10 cellular contexts compared by ENCODE assay signal in genomic region chr2:85318222-85319182, GRCh38. TPM values are rescaled to one million over a fixed set of nuclear protein-coding genes. Genes with fewer than 3 reads are reported as not detected.
A peak's percentile ranks its signal among the peaks of the same experiment; 100 is the strongest.
DNase-seq lines count a peak whose midpoint lies in the region; ATAC-seq and TF ChIP-seq lines count a peak whose summit lies in the region.
"Had no signal": no experiment of that assay in that cellular context is flagged by ENCODE, and none has a peak within 500 bp of the region (broad histone marks: within the 10 kb centered on the region; RNA-seq: fewer than 3 reads in every experiment).

No MANE protein-coding gene starts in this region.

- H3K4me3 ChIP-seq in A673 (ENCODE audit: low read depth, low read length, poor library complexity, severe bottlenecking) = no peak overlapping the region
- 0 out of 2 replicates have a peak overlapping the region, but pooled peaks have one; percentile 4 for H3K4me3 ChIP-seq in WI38 (ENCODE audit: low read depth, low read length)
- H3K4me3 ChIP-seq in thyroid gland (replicated peaks in 1 of 3) = no peak overlapping the region

- ATAC-seq in GM19463 (IDR thresholded peaks at IDR 0.05; ENCODE audit: unreplicated experiment) (peak; percentile 76), GM19035 (IDR thresholded peaks at IDR 0.05; ENCODE audit: unreplicated experiment) (no peak), HG02938 (IDR thresholded peaks at IDR 0.05; ENCODE audit: unreplicated experiment) (no peak)

- H3K27ac ChIP-seq in A673 (ENCODE audit: low read depth, low read length, poor library complexity, severe bottlenecking) = peak overlapping the region; percentile 42
- no peak overlapping the region for H3K27ac ChIP-seq in thyroid gland

- intact Hi-C loops in A673 (cut with micrococcal nuclease; ENCODE audit: unreplicated experiment) (no loop called here), thyroid gland (cut with DNase I) (no loop called here)

- H3K4me1 ChIP-seq in A673 (ENCODE audit: insufficient read depth, low read length, poor library complexity, severe bottlenecking) (no peaks in the 10 kb centered on the region), thyroid gland (peaks cover 3 to 10% of the 10 kb centered on the region in 2 donors)

- POLR2A ChIA-PET in A673 (lab: Charles Lee; ENCODE audit: low non-redundant PET) = interaction anchor here (0.7 kb wide), 1 partner anchor 8 kb away, joined by 10 read pairs; no protein-coding TSS in a partner anchor

- H3K9me3 ChIP-seq in A673 (ENCODE audit: low read depth, low read length, poor library complexity, severe bottlenecking) (no peaks in the 10 kb centered on the region), thyroid gland (no peaks in the 10 kb centered on the region)

- H3K27me3 ChIP-seq in A673 (replicated peaks; ENCODE audit: insufficient read depth, low read depth, low read length, poor library complexity) (no peaks in the 10 kb centered on the region), thyroid gland (no peaks in the 10 kb centered on the region)

- WGBS in thyroid gland, 2 donors = 82% methylated on average over 13 of the region's 13 CpGs

- CTCF ChIA-PET in A673 (lab: Charles Lee) = interaction anchor here (0.6 kb wide), 1 partner anchor 249 kb away, joined by 3 read pairs; no protein-coding TSS in a partner anchor

- TSS peak; percentile 1 for BruUV-seq in A673 (replicated peaks; lab: Mats Ljungman, UMichigan)

- DNase-seq in A673 (ENCODE audit: low spot score) (no peak), iris pigment epithelial cell (ENCODE audit: low read depth) (peak; percentile 89), thyroid gland (no peak), NCI-H526 (lab: John Stamatoyannopoulos, UW) (no peak)
- DNase-seq: cerebellar nuclear complex, MM.1S had no signal

- TF ChIP-seq POLR2A in thyroid gland (IDR thresholded peaks at IDR 0.05) = no peak

- no peak for TF ChIP-seq CTCF in A673 (conservative IDR thresholded peaks at IDR 0.05; ENCODE audit: low read depth, low read length)
- no peak for TF ChIP-seq CTCF in WI38 (IDR thresholded peaks at IDR 0.05; ENCODE audit: low read depth, low read length)
- TF ChIP-seq CTCF in thyroid gland (IDR thresholded peaks at IDR 0.05) = no peak

- peaks cover 31% of the 10 kb centered on the region for H3K36me3 ChIP-seq in A673 (ENCODE audit: insufficient read depth, low read length, poor library complexity, severe bottlenecking)
- peaks cover 30 to 36% of the 10 kb centered on the region in 2 donors for H3K36me3 ChIP-seq in thyroid gland

RNA-seq across cellular contexts. Expression of gene TGOLN2, which starts 9.3 kb away (rescaled TPM):
- total RNA-seq in A673 (2021) (48.8 and 56.0 TPM in 2 replicates), thyroid gland (100 to 1,000 TPM; 146 to 207 (median 162) TPM)

RNA-seq across cellular contexts. Expression of gene RETSAT, which starts 35.8 kb away (rescaled TPM):
- total RNA-seq in A673 (2021) = 28.4 and 30.4 TPM in 2 replicates
- total RNA-seq in thyroid gland = 100 to 1,000 TPM in 3 of 4 donors, 10 to 100 TPM in 1; 88.2 to 253 (median 182) TPM

RNA-seq across cellular contexts. Expression of gene ELMOD3, which starts 36.1 kb away (rescaled TPM):
- total RNA-seq in A673 (2021) = 13.0 and 16.4 TPM in 2 replicates
- 10 to 100 TPM; 23.4 to 34.5 (median 31.4) TPM for total RNA-seq in thyroid gland
